In genomic region chr2:221347471-221347870, GRCh38 we compare ENCODE assay signal across 33 cellular contexts.
DNase-seq lines count a peak whose midpoint lies in the region; ATAC-seq and TF ChIP-seq lines count a peak whose summit lies in the region.
"Had no signal": no experiment of that assay in that cellular context is flagged by ENCODE, and none has a peak within 500 bp of the region (broad histone marks: within the 10 kb centered on the region; RNA-seq: fewer than 3 reads in every experiment).

No MANE protein-coding gene starts in this region.

- H3K4me1 Mint-ChIP-seq in neural progenitor cell = no peaks in the 10 kb centered on the region
- no peaks in the 10 kb centered on the region for H3K4me1 Mint-ChIP-seq in activated CD4-positive, alpha-beta T cell treated with anti-CD3 and anti-CD28 coated beads, Interleukin-2, amount 10 ng/mL, durations not matched to agents 24 days and 14 days
- H3K4me1 Mint-ChIP-seq: activated naive CD4-positive, alpha-beta T cell treated with anti-CD3 and anti-CD28 coated beads, Interleukin-2, amount 50 U/mL, for 24 hours; neural crest cell; stimulated activated memory B cell treated with anti-CD40 and anti-IgM and Interleukin-4, amounts not matched to agents 10 μg/mL and 1 μg/mL and 100 μg/mL, for 72 hours had no signal

- no peak overlapping the region for H3K4me2 ChIP-seq in neural progenitor cell

- peak overlapping the region; percentile 25 for H3K27ac Mint-ChIP-seq in neural progenitor cell
- H3K27ac Mint-ChIP-seq in activated CD4-positive, alpha-beta T cell treated with anti-CD3 and anti-CD28 coated beads, Interleukin-2, amount 10 ng/mL, durations not matched to agents 24 days and 14 days = no peak overlapping the region
- H3K27ac Mint-ChIP-seq: activated CD8-positive, alpha-beta T cell treated with anti-CD3 and anti-CD28 coated beads, Interleukin-2, amount 10 ng/mL, durations not matched to agents 7 days and 5 days; activated naive CD4-positive, alpha-beta T cell treated with anti-CD3 and anti-CD28 coated beads, Interleukin-2, amount 50 U/mL, for 24 hours; activated T-helper 2 cell treated with anti-CD3 and anti-CD28 coated beads, Interferon-gamma antibody, Interleukin-2, Interleukin-4, amounts not matched to agents 10 μg/mL and 5 μg/mL and 100 μg/mL, durations not matched to agents 14 hours and 24 hours and 36 hours; stimulated activated memory B cell treated with anti-CD40 and anti-IgM and Interleukin-4, amounts not matched to agents 10 μg/mL and 1 μg/mL and 100 μg/mL, for 72 hours; type B pancreatic cell had no signal

- H3K36me3 ChIP-seq in neural progenitor cell = no peaks in the 10 kb centered on the region
- H3K36me3 ChIP-seq: SJSA1 had no signal

- H3K4me1 ChIP-seq in neural progenitor cell = no peaks in the 10 kb centered on the region
- H3K4me1 ChIP-seq: SJSA1 had no signal

- H3F3A ChIP-seq in neural progenitor cell (ENCODE audit: low read depth) = no peaks in the 10 kb centered on the region

- H3K27me3 ChIP-seq in neural progenitor cell = no peaks in the 10 kb centered on the region
- H3K27me3 ChIP-seq: SJSA1 had no signal

- no peak for ATAC-seq in HG03460 (IDR thresholded peaks at IDR 0.05; ENCODE audit: unreplicated experiment)
- no peak for ATAC-seq in HG03571 (IDR thresholded peaks at IDR 0.05; ENCODE audit: unreplicated experiment)
- ATAC-seq: activated CD8-positive, alpha-beta T cell treated with anti-CD3 and anti-CD28 coated beads, Interleukin-2, amount 10 ng/mL, durations not matched to agents 7 days and 5 days; HepG2; left cardiac atrium; Panc1; sciatic nerve; stimulated activated memory B cell treated with anti-CD40 and anti-IgM and Interleukin-4, amounts not matched to agents 10 μg/mL and 1 μg/mL and 100 μg/mL, for 72 hours had no signal

- intact Hi-C loops in activated CD4-positive, alpha-beta T cell treated with anti-CD3 and anti-CD28 coated beads, Interleukin-2, amount 10 ng/mL, durations not matched to agents 24 days and 14 days (cut with micrococcal nuclease) = no loop called here

- H4K20me1 ChIP-seq in neural progenitor cell (ENCODE audit: low read depth) = no peaks in the 10 kb centered on the region

- TF ChIP-seq CTCF in epithelial cell of esophagus (IDR thresholded peaks at IDR 0.05; ENCODE audit: insufficient read depth, low read depth, low read length, missing control alignments) (no peak), neural progenitor cell (IDR thresholded peaks at IDR 0.05) (no peak)

- H3K4me3 Mint-ChIP-seq in neural progenitor cell = no peak overlapping the region
- H3K4me3 Mint-ChIP-seq in activated CD4-positive, alpha-beta T cell treated with anti-CD3 and anti-CD28 coated beads, Interleukin-2, amount 10 ng/mL, durations not matched to agents 24 days and 14 days = no peak overlapping the region
- H3K4me3 Mint-ChIP-seq: activated CD8-positive, alpha-beta T cell treated with anti-CD3 and anti-CD28 coated beads, Interleukin-2, amount 10 ng/mL, durations not matched to agents 7 days and 5 days; activated naive CD4-positive, alpha-beta T cell treated with anti-CD3 and anti-CD28 coated beads, Interleukin-2, amount 50 U/mL, for 24 hours; neural crest cell; stimulated activated memory B cell treated with anti-CD40 and anti-IgM and Interleukin-4, amounts not matched to agents 10 μg/mL and 1 μg/mL and 100 μg/mL, for 72 hours; type B pancreatic cell had no signal

- no peaks in the 10 kb centered on the region for H3K9me3 ChIP-seq in neural progenitor cell (ENCODE audit: low read depth)
- H3K9me3 ChIP-seq: SJSA1 had no signal

- H3K79me2 ChIP-seq in neural progenitor cell (ENCODE audit: low read depth) = no peaks in the 10 kb centered on the region

- H2AFZ ChIP-seq in neural progenitor cell (replicated peaks) = no peak overlapping the region

- H3K27me3 Mint-ChIP-seq in neural progenitor cell (ENCODE audit: insufficient read depth, low read depth) = peaks cover 2% of the 10 kb centered on the region
- H3K27me3 Mint-ChIP-seq in activated CD4-positive, alpha-beta T cell treated with anti-CD3 and anti-CD28 coated beads, Interleukin-2, amount 10 ng/mL, durations not matched to agents 24 days and 14 days = peaks cover 14% of the 10 kb centered on the region
- H3K27me3 Mint-ChIP-seq: stimulated activated memory B cell treated with anti-CD40 and anti-IgM and Interleukin-4, amounts not matched to agents 10 μg/mL and 1 μg/mL and 100 μg/mL, for 72 hours; type B pancreatic cell had no signal

- no peaks in the 10 kb centered on the region for H3K36me3 Mint-ChIP-seq in neural progenitor cell
- H3K36me3 Mint-ChIP-seq in activated CD4-positive, alpha-beta T cell treated with anti-CD3 and anti-CD28 coated beads, Interleukin-2, amount 10 ng/mL, durations not matched to agents 24 days and 14 days (ENCODE audit: low read depth) = no peaks in the 10 kb centered on the region
- H3K36me3 Mint-ChIP-seq: activated naive CD4-positive, alpha-beta T cell treated with anti-CD3 and anti-CD28 coated beads, Interleukin-2, amount 50 U/mL, for 24 hours; stimulated activated memory B cell treated with anti-CD40 and anti-IgM and Interleukin-4, amounts not matched to agents 10 μg/mL and 1 μg/mL and 100 μg/mL, for 72 hours; type B pancreatic cell had no signal

- H3K9me3 Mint-ChIP-seq in neural progenitor cell = peaks cover 3% of the 10 kb centered on the region
- H3K9me3 Mint-ChIP-seq in activated CD4-positive, alpha-beta T cell treated with anti-CD3 and anti-CD28 coated beads, Interleukin-2, amount 10 ng/mL, durations not matched to agents 24 days and 14 days = no peaks in the 10 kb centered on the region
- H3K9me3 Mint-ChIP-seq: activated naive CD4-positive, alpha-beta T cell treated with anti-CD3 and anti-CD28 coated beads, Interleukin-2, amount 50 U/mL, for 24 hours; activated T-helper 2 cell treated with anti-CD3 and anti-CD28 coated beads, Interferon-gamma antibody, Interleukin-2, Interleukin-4, amounts not matched to agents 10 μg/mL and 5 μg/mL and 100 μg/mL, durations not matched to agents 14 hours and 24 hours and 36 hours had no signal

- DNase-seq in ELR (ENCODE audit: low read depth) = peak; percentile 43
- DNase-seq in NCI-H460 (ENCODE audit: extremely low read depth, low read depth) = peak; percentile 5
- DNase-seq in epithelial cell of esophagus (ENCODE audit: low read depth) = peak; percentile 73
- DNase-seq in neural progenitor cell (ENCODE audit: low spot score) = no peak
- no peak for DNase-seq in NCI-H526 (lab: John Stamatoyannopoulos, UW)
- DNase-seq in activated CD4-positive, alpha-beta T cell treated with anti-CD3 and anti-CD28 coated beads, Interleukin-2, amount 10 ng/mL, durations not matched to agents 24 days and 14 days = no peak
- DNase-seq: ACHN; activated CD4-positive, CD25-positive, alpha-beta regulatory T cell treated with anti-CD3 and anti-CD28 coated beads, Interleukin-2, amount 50 U/mL, for 72 hours; activated CD8-positive, alpha-beta T cell treated with anti-CD3 and anti-CD28 coated beads, Interleukin-2, amount 10 ng/mL, durations not matched to agents 7 days and 5 days; anterior cingulate cortex; C1 segment of cervical spinal cord; caudate nucleus; COR-L47; glutamatergic neuron; H7; left cardiac atrium; NCI-H1092 treated with DMSO at 0.1 percent for 48 hours; NCI-H187 treated with DMSO at 0.1 percent for 48 hours; NCI-H69; stimulated activated CD4-positive, alpha-beta T cell treated with anti-CD3 and anti-CD28 coated beads, Interleukin-4, amount 100 ng/mL, for 4 hours; substantia nigra; T-helper 1 cell had no signal

- H3K4me3 ChIP-seq in epithelial cell of esophagus (ENCODE audit: low read length) (no peak overlapping the region), neural progenitor cell (no peak overlapping the region)
- H3K4me3 ChIP-seq: SJSA1 had no signal

- H3K9ac ChIP-seq in neural progenitor cell = no peak overlapping the region

- H3K27ac ChIP-seq in neural progenitor cell = no peak overlapping the region
- H3K27ac ChIP-seq: SJSA1 had no signal

Comparison
In these comparisons a context has a peak if more than half of its experiments do, and no peak if none do; other contexts are left out.
1. DNase-seq: peak in ELR (single experiment), NCI-H460 (single experiment) and epithelial cell of esophagus (single experiment); none in neural progenitor cell (single experiment), NCI-H526 (0 of 2) and activated CD4-positive, alpha-beta T cell treated with anti-CD3 and anti-CD28 coated beads, Interleukin-2, amount 10 ng/mL, durations not matched to agents 24 days and 14 days (single experiment).